Comparison of ENCODE assay signal across 12 cellular contexts in genomic region chr7:157473051-157473569, GRCh38.
"Had no signal": no experiment of that assay in that cellular context is flagged by ENCODE, and none has a peak within 500 bp of the region (broad histone marks: within the 10 kb centered on the region; RNA-seq: fewer than 3 reads in every experiment).

No MANE protein-coding gene starts in this region.

- H3K36me3 Mint-ChIP-seq: mesothelial cell of epicardium had no signal

- DNase-seq: activated CD4-positive, alpha-beta T cell treated with anti-CD3 and anti-CD28 coated beads for 36 hours; activated naive CD4-positive, alpha-beta T cell treated with Interleukin-2 at 50 U/mL for 16 hours; activated T-cell treated with anti-CD3 and anti-CD28 coated beads, Interleukin-2, amount 50 U/mL, for 72 hours; brain microvascular endothelial cell; dorsolateral prefrontal cortex; glutamatergic neuron; lower lobe of right lung; right cardiac atrium; stimulated activated CD4-positive, alpha-beta T cell treated with anti-CD3 and anti-CD28 coated beads, Interleukin-1b, Interleukin-23, amount 100 ng/mL, for 48 hours; stimulated activated naive B cell treated with anti-CD40 and anti-IgM and Interleukin-4, amounts not matched to agents 10 μg/mL and 1 μg/mL and 100 μg/mL, for 72 hours; transverse colon had no signal

- H3K4me1 Mint-ChIP-seq: mesothelial cell of epicardium; stimulated activated naive B cell treated with anti-CD40 and anti-IgM and Interleukin-4, amounts not matched to agents 10 μg/mL and 1 μg/mL and 100 μg/mL, for 72 hours had no signal

- ATAC-seq: activated CD4-positive, alpha-beta T cell treated with anti-CD3 and anti-CD28 coated beads for 36 hours; activated T-cell treated with anti-CD3 and anti-CD28 coated beads, Interleukin-2, amount 50 U/mL, for 72 hours; lower lobe of right lung; right cardiac atrium; stimulated activated naive B cell treated with anti-CD40 and anti-IgM and Interleukin-4, amounts not matched to agents 10 μg/mL and 1 μg/mL and 100 μg/mL, for 72 hours had no signal

- H3K4me3 Mint-ChIP-seq: activated CD4-positive, alpha-beta T cell treated with anti-CD3 and anti-CD28 coated beads for 36 hours; activated T-cell treated with anti-CD3 and anti-CD28 coated beads, Interleukin-2, amount 50 U/mL, for 72 hours; mesothelial cell of epicardium; stimulated activated naive B cell treated with anti-CD40 and anti-IgM and Interleukin-4, amounts not matched to agents 10 μg/mL and 1 μg/mL and 100 μg/mL, for 72 hours had no signal

- H3K27me3 Mint-ChIP-seq: activated CD4-positive, alpha-beta T cell treated with anti-CD3 and anti-CD28 coated beads for 36 hours had no signal

- H3K27ac Mint-ChIP-seq: activated CD4-positive, alpha-beta T cell treated with anti-CD3 and anti-CD28 coated beads for 36 hours; activated T-cell treated with anti-CD3 and anti-CD28 coated beads, Interleukin-2, amount 50 U/mL, for 72 hours; mesothelial cell of epicardium; stimulated activated naive B cell treated with anti-CD40 and anti-IgM and Interleukin-4, amounts not matched to agents 10 μg/mL and 1 μg/mL and 100 μg/mL, for 72 hours had no signal
